ENCODE assay signal across 28 cellular contexts in the genomic region with DNA sequence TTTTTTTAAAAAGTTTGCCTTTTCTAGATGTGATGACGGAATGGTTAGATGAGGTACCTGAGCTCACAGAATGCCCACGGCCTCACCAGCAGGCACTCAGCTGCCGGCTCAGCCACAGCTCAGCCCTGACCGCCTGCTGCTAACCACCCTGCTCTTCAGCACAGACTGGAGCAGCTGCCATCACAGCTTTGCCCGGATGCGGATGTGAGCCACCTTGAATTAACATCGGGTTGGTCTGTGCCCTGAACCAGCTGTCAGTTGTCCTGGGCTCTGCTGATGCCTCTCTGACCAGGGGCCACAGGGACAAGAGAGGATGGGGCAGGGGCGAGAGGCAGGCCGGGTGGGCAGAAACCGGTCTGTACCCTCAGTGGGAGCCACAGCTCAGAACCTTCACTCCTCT.
A peak's percentile ranks its signal among the peaks of the same experiment; 100 is the strongest.
DNase-seq lines count a peak whose midpoint lies in the region; ATAC-seq, FAIRE-seq and TF ChIP-seq lines count a peak whose summit lies in the region.
"Had no signal": no experiment of that assay in that cellular context is flagged by ENCODE, and none has a peak within 500 bp of the region (broad histone marks: within the 10 kb centered on the region; RNA-seq: fewer than 3 reads in every experiment).

No MANE protein-coding gene starts in this region.

- H3K79me2 ChIP-seq in hepatocyte, result no peaks in the 10 kb centered on the region

- no peaks in the 10 kb centered on the region for H3K9me2 ChIP-seq in hepatocyte (replicated peaks; ENCODE audit: insufficient read depth)
- H3K9me2 ChIP-seq: SK-N-SH had no signal

- no peaks in the 10 kb centered on the region for H3K36me3 ChIP-seq in heart left ventricle
- H3K36me3 ChIP-seq in left ventricle myocardium inferior, result no peaks in the 10 kb centered on the region
- no peaks in the 10 kb centered on the region for H3K36me3 ChIP-seq in kidney (ENCODE audit: control insufficient read depth in 1 of 2, insufficient read depth in 2 of 2, low read length in 2 of 2)
- H3K36me3 ChIP-seq in hepatocyte (replicated peaks; ENCODE audit: insufficient read depth, low read depth), result no peaks in the 10 kb centered on the region
- H3K36me3 ChIP-seq: Peyer's patch had no signal

- no peak for ATAC-seq in heart left ventricle
- ATAC-seq: CD8-positive, alpha-beta T cell; GM12878; GM23338; HCT116 had no signal

- H3K4me1 ChIP-seq in heart left ventricle (no peaks in the 10 kb centered on the region), left ventricle myocardium inferior (no peaks in the 10 kb centered on the region), kidney (ENCODE audit: control insufficient read depth in 1 of 2, insufficient read depth in 1 of 2, low read depth in 1 of 2, low read length in 2 of 2) (no peaks in the 10 kb centered on the region), hepatocyte (ENCODE audit: insufficient read depth) (no peaks in the 10 kb centered on the region)
- H3K4me1 ChIP-seq: Peyer's patch had no signal

- H3K9me3 ChIP-seq in heart left ventricle (no peaks in the 10 kb centered on the region), left ventricle myocardium inferior (replicated peaks) (no peaks in the 10 kb centered on the region), kidney (ENCODE audit: control insufficient read depth in 1 of 2, low read length in 2 of 2) (no peaks in the 10 kb centered on the region), hepatocyte (ENCODE audit: low read depth) (no peaks in the 10 kb centered on the region)
- H3K9me3 ChIP-seq: Peyer's patch, SK-N-SH had no signal

- no peak for FAIRE-seq in kidney (lab: Jason Lieb, UNC)
- FAIRE-seq: GM12878, HepG2, K562 had no signal

- H3K27ac ChIP-seq in heart left ventricle (no peak overlapping the region), left ventricle myocardium inferior (replicated peaks) (no peak overlapping the region), kidney (ENCODE audit: low read depth in 2 of 2, low read length in 2 of 2) (no peak overlapping the region), hepatocyte (no peak overlapping the region)
- H3K27ac ChIP-seq: 22Rv1, C4-2B, Peyer's patch had no signal

- no peak overlapping the region for H3K9ac ChIP-seq in kidney (ENCODE audit: low read length in 2 of 2)
- H3K9ac ChIP-seq: SK-N-SH had no signal

- H2AFZ ChIP-seq in hepatocyte, result no peak overlapping the region
- H2AFZ ChIP-seq: GM23338 had no signal

- 68 to 71% (median 69%) methylated on average over 8 to 10 of the region's 10 CpGs for WGBS in heart left ventricle, 4 donors
- WGBS in hepatocyte (ENCODE audit: low lambda C conversion rate, missing lambda C conversion rate), result 90% methylated on average over 10 of the region's 10 CpGs

- intact Hi-C loops in heart left ventricle (cut with DNase I), result no loop called here
- intact Hi-C loops in left ventricle myocardium inferior (cut with micrococcal nuclease), result no loop called here
- intact Hi-C loops in kidney (cut with DNase I), result no loop called here

- H3K4me3 ChIP-seq in heart left ventricle, result no peak overlapping the region
- no peak overlapping the region for H3K4me3 ChIP-seq in left ventricle myocardium inferior
- H3K4me3 ChIP-seq in kidney (ENCODE audit: low read length in 2 of 2), result no peak overlapping the region
- no peak overlapping the region for H3K4me3 ChIP-seq in hepatocyte
- H3K4me3 ChIP-seq: GM12878, GM23338, K562, Peyer's patch had no signal

- TF ChIP-seq POLR2A in heart left ventricle (IDR thresholded peaks at IDR 0.05), result no peak

- H4K20me1 ChIP-seq in hepatocyte (ENCODE audit: insufficient read depth, poor library complexity, severe bottlenecking), result no peaks in the 10 kb centered on the region

- DNase-seq in DMS 273 (lab: John Stamatoyannopoulos, UW; ENCODE audit: unreplicated experiment), result peak; percentile 54
- DNase-seq in DMS 273 treated with DMSO at 0.1 percent for 48 hours (lab: John Stamatoyannopoulos, UW), result no peak
- DNase-seq in heart left ventricle, result peak in 3 of 5 donors; percentile 15 to 27 (median 16)
- DNase-seq in left ventricle myocardium inferior, result no peak
- DNase-seq in kidney, result peak; percentile 35
- DNase-seq in hepatocyte (ENCODE audit: low spot score), result no peak
- no peak for DNase-seq in D341Med (ENCODE audit: low spot score)
- DNase-seq in effector CD8-positive, alpha-beta T cell (lab: John Stamatoyannopoulos, UW), result no peak
- DNase-seq: CD8-positive, alpha-beta T cell; EL; GDM1; Kasumi-1; MV-4-11; NCI-H1105; NCI-H1436 treated with DMSO at 0.1 percent for 48 hours; NCI-H187 treated with DMSO at 0.1 percent for 48 hours; NCI-H2107; NCI-H446 treated with DMSO at 0.1 percent for 48 hours; NCI-H526; Peyer's patch; SK-N-SH had no signal

- TF ChIP-seq CTCF in heart left ventricle (IDR thresholded peaks at IDR 0.05) (no peak), left ventricle myocardium inferior (IDR thresholded peaks at IDR 0.05; ENCODE audit: borderline replicate concordance) (no peak), kidney (IDR thresholded peaks at IDR 0.05; ENCODE audit: borderline replicate concordance, extremely low read depth, insufficient read depth) (no peak), hepatocyte (IDR thresholded peaks at IDR 0.05; ENCODE audit: poor library complexity) (no peak)

- peaks cover 0 to 22% (median 0%) of the 10 kb centered on the region in 9 donors for H3K27me3 ChIP-seq in heart left ventricle
- H3K27me3 ChIP-seq in left ventricle myocardium inferior (ENCODE audit: low read depth), result peaks cover 80% of the 10 kb centered on the region
- H3K27me3 ChIP-seq in hepatocyte, result no peaks in the 10 kb centered on the region
- H3K27me3 ChIP-seq: Peyer's patch had no signal

- no peak overlapping the region for H3K4me2 ChIP-seq in hepatocyte
- H3K4me2 ChIP-seq: GM23338, SK-N-SH had no signal

Comparison
In these comparisons a context has a peak if more than half of its experiments do, and no peak if none do; other contexts are left out.
1. DNase-seq: peak in DMS 273 (single experiment), heart left ventricle (3 of 5) and kidney (single experiment); none in DMS 273 treated with DMSO at 0.1 percent for 48 hours (single experiment), left ventricle myocardium inferior (single experiment), hepatocyte (single experiment), D341Med (single experiment) and effector CD8-positive, alpha-beta T cell (single experiment).